In genomic region chr12:15220961-15221885, GRCh38 we compare ENCODE assay signal across 8 cellular contexts. TPM values are rescaled to one million over a fixed set of nuclear protein-coding genes. Genes with fewer than 3 reads are reported as not detected.
DNase-seq lines count a peak whose midpoint lies in the region; ATAC-seq and TF ChIP-seq lines count a peak whose summit lies in the region.

RERG (minus strand) TSS chr12:15221417; CDS start chr12:15217489, 3,928 bp downstream.

- H3K79me1 ChIP-seq in mesendoderm (ENCODE audit: low read length) = no peaks in the 10 kb centered on the region

- peak within 1 kb of the TSS; percentile 41 for H3K4me3 ChIP-seq in mesendoderm (ENCODE audit: low read length)

- no peak within 1 kb of the TSS for H2BK5ac ChIP-seq in mesendoderm (ENCODE audit: low read length)

- peaks cover 4 to 10% of the 10 kb centered on the region in 2 donors for H3K4me1 Mint-ChIP-seq in effector memory CD8-positive, alpha-beta T cell (ENCODE audit: low read depth in 2 of 2)

- peak; percentile 100 for TF ChIP-seq CTCF in 22Rv1 (IDR thresholded peaks at IDR 0.05)

- H3K4me2 ChIP-seq in mesendoderm (ENCODE audit: low read length) = peak within 1 kb of the TSS; percentile 99

- no peaks in the 10 kb centered on the region for H3K9me3 Mint-ChIP-seq in effector memory CD8-positive, alpha-beta T cell

- no peak within 1 kb of the TSS for H3K4ac ChIP-seq in mesendoderm (ENCODE audit: low read depth, low read length)

- H3K27me3 Mint-ChIP-seq in effector memory CD8-positive, alpha-beta T cell = peaks cover 43 to 44% of the 10 kb centered on the region in 2 donors

- no peaks in the 10 kb centered on the region for H3K27me3 ChIP-seq in mesendoderm (ENCODE audit: insufficient read depth, low read length, poor library complexity)

- no peaks in the 10 kb centered on the region for H3K36me3 Mint-ChIP-seq in effector memory CD8-positive, alpha-beta T cell (ENCODE audit: insufficient read depth)

- H2BK120ac ChIP-seq in mesendoderm (ENCODE audit: low read depth, low read length) = no peak within 1 kb of the TSS

- H3K36me3 ChIP-seq in mesendoderm (ENCODE audit: control insufficient read depth, insufficient read depth, low read length) = no peaks in the 10 kb centered on the region

- H3K23ac ChIP-seq in mesendoderm (ENCODE audit: low read length) = no peak within 1 kb of the TSS

- peak within 1 kb of the TSS; percentile 2 for H4K8ac ChIP-seq in mesendoderm (ENCODE audit: low read depth, low read length)

- H3K79me2 ChIP-seq in mesendoderm (ENCODE audit: control insufficient read depth, insufficient read depth, low read length) = no peaks in the 10 kb centered on the region

- H3K4me3 Mint-ChIP-seq in effector memory CD8-positive, alpha-beta T cell = peak within 1 kb of the TSS; percentile 47 to 69

- H3K27ac ChIP-seq in 22Rv1 (peak within 1 kb of the TSS; percentile 78), mesendoderm (ENCODE audit: low read depth, low read length) (no peak within 1 kb of the TSS)

- H3K56ac ChIP-seq in mesendoderm (ENCODE audit: low read length) = peak within 1 kb of the TSS; percentile 86

- H3K9ac ChIP-seq in mesendoderm (ENCODE audit: low read length) = peak within 1 kb of the TSS; percentile 63

- H3K4me1 ChIP-seq in mesendoderm (ENCODE audit: control insufficient read depth, low read depth, low read length) = no peaks in the 10 kb centered on the region

- DNase-seq in NCI-H345 treated with DMSO at 0.1 percent for 48 hours (lab: John Stamatoyannopoulos, UW; ENCODE audit: unreplicated experiment) (peak; percentile 84), mesendoderm (peak; percentile 88)
- peak; percentile 45 to 65 (median 64) for DNase-seq in activated CD8-positive, alpha-beta memory T cell treated with anti-CD3 and anti-CD28 coated beads for 48 hours (ENCODE audit: low read depth in 2 of 3, low spot score in 2 of 3)
- peak; percentile 53 to 61 (median 54) for DNase-seq in effector memory CD8-positive, alpha-beta T cell
- peak; percentile 53 for DNase-seq in stimulated activated CD8-positive, alpha-beta memory T cell treated with anti-CD3 and anti-CD28 coated beads, Interleukin-12 subunit alpha, Interleukin-12 subunit beta, amount 100 ng/mL, for 4 hours (ENCODE audit: low read depth)

- no peak within 1 kb of the TSS for H4K5ac ChIP-seq in mesendoderm (ENCODE audit: low read length)

- peak; percentile 62 for ATAC-seq in GM18508 (IDR thresholded peaks at IDR 0.05; ENCODE audit: insufficient read depth, unreplicated experiment)
- peak; percentile 97 for ATAC-seq in HG03039 (IDR thresholded peaks at IDR 0.05; ENCODE audit: unreplicated experiment)
- ATAC-seq in effector memory CD8-positive, alpha-beta T cell (replicated peaks) = peak; percentile 97

- WGBS in mesendoderm (ENCODE audit: extremely low coverage, insufficient coverage, low lambda C conversion rate) = no CpG with 5 or more reads among the region's 55 CpGs

- no peak within 1 kb of the TSS for H2AK5ac ChIP-seq in mesendoderm (ENCODE audit: low read length)

- no peak within 1 kb of the TSS for H3K27ac Mint-ChIP-seq in effector memory CD8-positive, alpha-beta T cell

- no peak within 1 kb of the TSS for H2BK15ac ChIP-seq in mesendoderm (replicated peaks; ENCODE audit: low read depth)

- H3K18ac ChIP-seq in mesendoderm (ENCODE audit: low read length) = no peak within 1 kb of the TSS

RNA-seq across cellular contexts. Expression of gene RERG, which starts in this region (rescaled TPM):
- polyA plus RNA-seq in mesendoderm (2013, experiment 1 of 2) = 0.98 TPM
- 0.91 TPM for polyA plus RNA-seq in mesendoderm (2013, experiment 2 of 2)
